20 cellular contexts compared by ENCODE assay signal in the genomic region with DNA sequence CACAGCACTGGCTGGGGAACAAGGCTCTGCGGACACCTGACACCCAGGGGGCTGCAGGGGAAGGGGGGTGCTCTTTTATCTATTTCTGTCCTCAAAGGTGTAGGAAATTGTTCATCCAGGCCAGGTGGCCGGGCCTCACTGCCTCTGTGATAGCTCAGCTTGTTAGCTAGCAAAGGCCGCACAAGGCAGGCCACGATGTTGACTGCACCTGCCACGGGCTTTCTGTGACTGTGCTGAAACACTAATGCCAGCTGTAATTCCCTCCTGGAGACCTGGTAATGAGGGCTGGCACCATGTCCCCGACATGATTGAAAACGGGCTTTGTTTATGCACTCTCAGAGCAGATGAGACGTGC.
A peak's percentile ranks its signal among the peaks of the same experiment; 100 is the strongest.
DNase-seq lines count a peak whose midpoint lies in the region; ATAC-seq and TF ChIP-seq lines count a peak whose summit lies in the region.
"Had no signal": no experiment of that assay in that cellular context is flagged by ENCODE, and none has a peak within 500 bp of the region (broad histone marks: within the 10 kb centered on the region; RNA-seq: fewer than 3 reads in every experiment).

No MANE protein-coding gene starts in this region.

- CTCF ChIA-PET in mammary epithelial cell (lab: Charles Lee; ENCODE audit: low non-redundant PET): no interaction called here

- H3K4me2 ChIP-seq in mammary epithelial cell (ENCODE audit: insufficient read depth, low read depth, low read length): no peak overlapping the region

- intact Hi-C loops in sciatic nerve (cut with DNase I): no loop called here
- intact Hi-C loops in mammary epithelial cell (cut with micrococcal nuclease): no loop called here

- peak overlapping the region; percentile 60 to 77 (median 67) for H3K27ac Mint-ChIP-seq in brain
- H3K27ac Mint-ChIP-seq: CD14-positive monocyte, HFFc6 had no signal

- H3K36me3 Mint-ChIP-seq in brain: no peaks in the 10 kb centered on the region
- H3K36me3 Mint-ChIP-seq: CD14-positive monocyte had no signal

- no peak overlapping the region for H3K4me3 ChIP-seq in mammary epithelial cell (replicated peaks in 1 of 3; ENCODE audit: insufficient read depth in 1 of 3, low read depth in 2 of 3, low read length in 3 of 3)
- no peak overlapping the region for H3K4me3 ChIP-seq in tibial nerve

- BruUV-seq in mammary epithelial cell (replicated peaks; lab: Mats Ljungman, UMichigan): no TSS peak

- DNase-seq in NCI-H2171 treated with DMSO at 0.1 percent for 48 hours (lab: John Stamatoyannopoulos, UW) (peak; percentile 41), NCI-H2171 (lab: John Stamatoyannopoulos, UW) (no peak), NCI-H1105 treated with DMSO at 0.1 percent for 48 hours (lab: John Stamatoyannopoulos, UW) (peak; percentile 82), sciatic nerve (ENCODE audit: low spot score) (peak; percentile 18), mammary epithelial cell (no peak), tibial nerve (ENCODE audit: low spot score in 2 of 2) (no peak)
- no peak for DNase-seq in stimulated activated naive CD8-positive, alpha-beta T cell treated with anti-CD3 and anti-CD28 coated beads, Interleukin-15, Interleukin-2, amounts not matched to agents 100 U/mL and 50 U/mL, for 24 hours
- DNase-seq: 8988T, DMS 273 treated with DMSO at 0.1 percent for 48 hours, DND-41, HFFc6, KG1, NCI-H1694, NCI-H2081 treated with DMSO at 0.1 percent for 48 hours, NCI-H345, NCI-H524 treated with DMSO at 0.1 percent for 48 hours, Right ventricle myocardium superior had no signal

- H3K27me3 Mint-ChIP-seq in brain: peaks cover 8% of the 10 kb centered on the region

- H3K9me3 ChIP-seq in mammary epithelial cell (replicated peaks; ENCODE audit: insufficient read depth, low read length): no peaks in the 10 kb centered on the region
- no peaks in the 10 kb centered on the region for H3K9me3 ChIP-seq in tibial nerve

- no peaks in the 10 kb centered on the region for H4K20me1 ChIP-seq in mammary epithelial cell (ENCODE audit: insufficient read depth, low read length)

- no peaks in the 10 kb centered on the region for H3K79me2 ChIP-seq in mammary epithelial cell (ENCODE audit: insufficient read depth, low read length)

- no peak overlapping the region for H3K4me3 Mint-ChIP-seq in brain
- H3K4me3 Mint-ChIP-seq: CD14-positive monocyte, HFFc6 had no signal

- no peak for ATAC-seq in sciatic nerve
- no peak for ATAC-seq in stimulated activated naive CD8-positive, alpha-beta T cell treated with anti-CD3 and anti-CD28 coated beads, Interleukin-15, Interleukin-2, amounts not matched to agents 100 U/mL and 50 U/mL, for 24 hours
- ATAC-seq: SK-N-SH treated with all-trans-retinoic acid at 6 μM for 48 hours had no signal

- H3K9me3 Mint-ChIP-seq in brain: peaks cover 0 to 8% (median under 1%) of the 10 kb centered on the region in 5 experiments
- H3K9me3 Mint-ChIP-seq: HFFc6 had no signal

- H3K4me1 Mint-ChIP-seq in brain: peaks cover 25% of the 10 kb centered on the region
- H3K4me1 Mint-ChIP-seq: CD14-positive monocyte had no signal

- H2AFZ ChIP-seq in mammary epithelial cell (ENCODE audit: low read depth, low read length): no peak overlapping the region

- H3K27ac ChIP-seq in mammary epithelial cell (ENCODE audit: insufficient read depth, low read depth, low read length) (no peak overlapping the region), tibial nerve (no peak overlapping the region)

- H3K36me3 ChIP-seq in mammary epithelial cell (ENCODE audit: insufficient read depth, low read length) (no peaks in the 10 kb centered on the region), tibial nerve (no peaks in the 10 kb centered on the region)

- no peak for TF ChIP-seq EP300 in tibial nerve (IDR thresholded peaks at IDR 0.05)

- 87% methylated on average over 7 of the region's 8 CpGs for WGBS in mammary epithelial cell (ENCODE audit: low coverage, missing lambda C conversion rate)
- WGBS in tibial nerve, 2 donors: 76 to 87% methylated on average over 8 of the region's 8 CpGs

- in situ Hi-C loops in mammary epithelial cell (cut with MboI; ENCODE audit: low sequenced_read_pairs in 2 of 2): no loop called here

- no peak for TF ChIP-seq POLR2A in tibial nerve (IDR thresholded peaks at IDR 0.05)

- H3K4me1 ChIP-seq in mammary epithelial cell (ENCODE audit: insufficient read depth, low read length) (no peaks in the 10 kb centered on the region), tibial nerve (no peaks in the 10 kb centered on the region)

- TF ChIP-seq CTCF in brain (conservative IDR thresholded peaks at IDR 0.05): no peak
- no peak for TF ChIP-seq CTCF in mammary epithelial cell (conservative IDR thresholded peaks at IDR 0.05 in 1 of 2, IDR thresholded peaks at IDR 0.05 in 1 of 2; ENCODE audit: extremely low read depth in 1 of 2, insufficient read depth in 1 of 2, low read depth in 1 of 2, low read length in 2 of 2)
- TF ChIP-seq CTCF in tibial nerve (IDR thresholded peaks at IDR 0.05): no peak

- H3K9ac ChIP-seq in mammary epithelial cell (ENCODE audit: insufficient read depth, low read length): no peak overlapping the region

- H3K27me3 ChIP-seq in mammary epithelial cell (ENCODE audit: insufficient read depth, low read length): peaks cover 3% of the 10 kb centered on the region
- no peaks in the 10 kb centered on the region for H3K27me3 ChIP-seq in tibial nerve

- dilution Hi-C loops in mammary epithelial cell (cut with HindIII; ENCODE audit: low sequenced_read_pairs): no loop called here

Comparison
In these comparisons a context has a peak if more than half of its experiments do, and no peak if none do; other contexts are left out.
1. DNase-seq: peak in NCI-H2171 treated with DMSO at 0.1 percent for 48 hours (single experiment), NCI-H1105 treated with DMSO at 0.1 percent for 48 hours (single experiment) and sciatic nerve (single experiment); none in NCI-H2171 (single experiment), mammary epithelial cell (single experiment), tibial nerve (0 of 2) and stimulated activated naive CD8-positive, alpha-beta T cell treated with anti-CD3 and anti-CD28 coated beads, Interleukin-15, Interleukin-2, amounts not matched to agents 100 U/mL and 50 U/mL, for 24 hours (single experiment).